In genomic region chr3:156341831-156342416, GRCh38 we compare ENCODE assay signal across 11 cellular contexts.
A peak's percentile ranks its signal among the peaks of the same experiment; 100 is the strongest.
DNase-seq lines count a peak whose midpoint lies in the region; ATAC-seq and TF ChIP-seq lines count a peak whose summit lies in the region.
"Had no signal": no experiment of that assay in that cellular context is flagged by ENCODE, and none has a peak within 500 bp of the region (broad histone marks: within the 10 kb centered on the region; RNA-seq: fewer than 3 reads in every experiment).

No MANE protein-coding gene starts in this region.

- H3F3A ChIP-seq in MM.1S (ENCODE audit: insufficient read depth, low read length): no peaks in the 10 kb centered on the region
- H3F3A ChIP-seq in SK-N-SH (replicated peaks; ENCODE audit: insufficient read depth): peaks cover under 1% of the 10 kb centered on the region

- DNase-seq in MM.1S: peak; percentile 78
- no peak for DNase-seq in activated naive CD4-positive, alpha-beta T cell treated with anti-CD3 and anti-CD28 coated beads for 36 hours
- DNase-seq in right lobe of liver: no peak
- DNase-seq in SK-N-SH: no peak
- DNase-seq in progenitor cell of endocrine pancreas (ENCODE audit: low spot score, unreplicated experiment): no peak
- DNase-seq: Right ventricle myocardium superior, stomach had no signal

- WGBS in right lobe of liver (ENCODE audit: insufficient coverage, low coverage, low lambda C conversion rate, missing lambda C conversion rate): 54% methylated on average over 6 of the region's 6 CpGs
- WGBS in SK-N-SH (ENCODE audit: low lambda C conversion rate): 92% methylated on average over 6 of the region's 6 CpGs

- H4K20me1 ChIP-seq in MM.1S (ENCODE audit: insufficient read depth, low read length) (no peaks in the 10 kb centered on the region), SK-N-SH (ENCODE audit: insufficient read depth) (no peaks in the 10 kb centered on the region)

- no peak overlapping the region for H3K9ac ChIP-seq in MM.1S (ENCODE audit: low read length)
- H3K9ac ChIP-seq in SK-N-SH: no peak overlapping the region

- H3K9me3 ChIP-seq in MM.1S (replicated peaks; ENCODE audit: insufficient read depth, low read length) (no peaks in the 10 kb centered on the region), right lobe of liver (no peaks in the 10 kb centered on the region), SK-N-SH (no peaks in the 10 kb centered on the region)
- H3K9me3 ChIP-seq: gastroesophageal sphincter, stomach had no signal

- H3K27me3 ChIP-seq in MM.1S (replicated peaks; ENCODE audit: insufficient read depth, low read length): no peaks in the 10 kb centered on the region
- no peaks in the 10 kb centered on the region for H3K27me3 ChIP-seq in right lobe of liver
- H3K27me3 ChIP-seq in SK-N-SH (ENCODE audit: insufficient read depth): no peaks in the 10 kb centered on the region
- H3K27me3 ChIP-seq: gastroesophageal sphincter, stomach had no signal

- H3K4me3 ChIP-seq in MM.1S (ENCODE audit: low read length) (no peak overlapping the region), right lobe of liver (no peak overlapping the region), SK-N-SH (ENCODE audit: low read depth in 2 of 2, low read length in 1 of 2) (no peak overlapping the region)
- H3K4me3 ChIP-seq: gastroesophageal sphincter, stomach had no signal

- H3K36me3 Mint-ChIP-seq in activated naive CD4-positive, alpha-beta T cell treated with anti-CD3 and anti-CD28 coated beads for 36 hours (ENCODE audit: low read depth): no peaks in the 10 kb centered on the region
- no peaks in the 10 kb centered on the region for H3K36me3 Mint-ChIP-seq in progenitor cell of endocrine pancreas (ENCODE audit: insufficient read depth)

- intact Hi-C loops in activated naive CD4-positive, alpha-beta T cell treated with anti-CD3 and anti-CD28 coated beads for 36 hours (cut with micrococcal nuclease): no loop called here
- intact Hi-C loops in right lobe of liver (cut with DNase I): no loop called here

- no peaks in the 10 kb centered on the region for H3K36me3 ChIP-seq in MM.1S (replicated peaks; ENCODE audit: insufficient read depth, low read length)
- H3K36me3 ChIP-seq in right lobe of liver: no peaks in the 10 kb centered on the region
- H3K36me3 ChIP-seq in SK-N-SH (replicated peaks in 1 of 2; ENCODE audit: control insufficient read depth in 1 of 2, insufficient read depth in 2 of 2, low read length in 1 of 2): peaks cover 14 to 52% of the 10 kb centered on the region in 2 experiments
- H3K36me3 ChIP-seq: gastroesophageal sphincter, stomach had no signal

- H3K4me2 ChIP-seq in MM.1S (ENCODE audit: low read depth, low read length): peak overlapping the region; percentile 19; the same call in 1 of the 2 replicates
- no peak overlapping the region for H3K4me2 ChIP-seq in SK-N-SH

- H3K9me2 ChIP-seq in MM.1S (replicated peaks; ENCODE audit: insufficient read depth, low read length) (no peaks in the 10 kb centered on the region), SK-N-SH (no peaks in the 10 kb centered on the region)

- H3K27me3 Mint-ChIP-seq in activated naive CD4-positive, alpha-beta T cell treated with anti-CD3 and anti-CD28 coated beads for 36 hours (ENCODE audit: low read depth): peaks cover 9% of the 10 kb centered on the region
- H3K27me3 Mint-ChIP-seq in progenitor cell of endocrine pancreas: no peaks in the 10 kb centered on the region

- no peak overlapping the region for H2AFZ ChIP-seq in MM.1S (ENCODE audit: low read length)
- no peak overlapping the region for H2AFZ ChIP-seq in SK-N-SH (ENCODE audit: low read depth)

- TF ChIP-seq CTCF in GM12873 (IDR thresholded peaks at IDR 0.05; ENCODE audit: insufficient read depth, low read depth, low read length, missing control alignments) (peak; percentile 57), MM.1S (IDR thresholded peaks at IDR 0.05; ENCODE audit: low read length) (peak; percentile 79), right lobe of liver (IDR thresholded peaks at IDR 0.05) (no peak), SK-N-SH (IDR thresholded peaks at IDR 0.05) (no peak), progenitor cell of endocrine pancreas (IDR thresholded peaks at IDR 0.05; ENCODE audit: unreplicated experiment) (no peak)

- H3K4me1 ChIP-seq in MM.1S (ENCODE audit: low read length) (0 out of 2 replicates have a peak, but pooled peaks cover 2% of the 10 kb centered on the region), right lobe of liver (no peaks in the 10 kb centered on the region), SK-N-SH (ENCODE audit: control insufficient read depth in 1 of 2, insufficient read depth in 2 of 2, low read depth in 1 of 2, low read length in 1 of 2) (no peaks in the 10 kb centered on the region; a peak in 1 of 4 replicates)
- H3K4me1 ChIP-seq: gastroesophageal sphincter, stomach had no signal

- no peaks in the 10 kb centered on the region for H3K9me3 Mint-ChIP-seq in activated naive CD4-positive, alpha-beta T cell treated with anti-CD3 and anti-CD28 coated beads for 36 hours
- no peaks in the 10 kb centered on the region for H3K9me3 Mint-ChIP-seq in progenitor cell of endocrine pancreas (ENCODE audit: low read depth)

- no peak for TF ChIP-seq EP300 in SK-N-SH (IDR thresholded peaks at IDR 0.05; ENCODE audit: borderline replicate concordance in 1 of 2, low read depth in 1 of 2, low read length in 1 of 2)

- no peak for TF ChIP-seq POLR2A in right lobe of liver (IDR thresholded peaks at IDR 0.05)

- no peak overlapping the region for H3K4me3 Mint-ChIP-seq in activated naive CD4-positive, alpha-beta T cell treated with anti-CD3 and anti-CD28 coated beads for 36 hours
- no peak overlapping the region for H3K4me3 Mint-ChIP-seq in progenitor cell of endocrine pancreas (ENCODE audit: low read depth)

- no peaks in the 10 kb centered on the region for H3K79me2 ChIP-seq in MM.1S (ENCODE audit: low read length)
- peaks cover 96% of the 10 kb centered on the region for H3K79me2 ChIP-seq in SK-N-SH (ENCODE audit: insufficient read depth)

- H3K27ac Mint-ChIP-seq in activated naive CD4-positive, alpha-beta T cell treated with anti-CD3 and anti-CD28 coated beads for 36 hours: no peak overlapping the region
- H3K27ac Mint-ChIP-seq in progenitor cell of endocrine pancreas: no peak overlapping the region

- H3K27ac ChIP-seq in MM.1S (ENCODE audit: low read length) (no peak overlapping the region), right lobe of liver (no peak overlapping the region), SK-N-SH (ENCODE audit: low read depth in 2 of 2, low read length in 1 of 2) (no peak overlapping the region)
- H3K27ac ChIP-seq: gastroesophageal sphincter, stomach had no signal

- H3K4me1 Mint-ChIP-seq in activated naive CD4-positive, alpha-beta T cell treated with anti-CD3 and anti-CD28 coated beads for 36 hours (ENCODE audit: low read depth): no peaks in the 10 kb centered on the region
- no peaks in the 10 kb centered on the region for H3K4me1 Mint-ChIP-seq in progenitor cell of endocrine pancreas (ENCODE audit: low read depth)

- CTCF ChIA-PET in activated naive CD4-positive, alpha-beta T cell treated with anti-CD3 and anti-CD28 coated beads for 36 hours (lab: Charles Lee): interaction anchor here (0.8 kb wide), 2 partner anchors 10 to 12 kb away, joined by 3 to 4 read pairs; no protein-coding TSS in a partner anchor
- CTCF ChIA-PET in SK-N-SH (lab: Yijun Ruan, JAX): interaction anchor here (1.9 kb wide), 1 partner anchor 108 kb away, joined by 5 read pairs; no protein-coding TSS in a partner anchor

- TF ChIP-seq RAD21 in SK-N-SH (IDR thresholded peaks at IDR 0.05; ENCODE audit: low read length): no peak

- ATAC-seq in GM19395 (IDR thresholded peaks at IDR 0.05; ENCODE audit: unreplicated experiment) (peak; percentile 100), HG02884 (IDR thresholded peaks at IDR 0.05; ENCODE audit: unreplicated experiment) (peak; percentile 96), right lobe of liver (no peak)
- ATAC-seq: gastroesophageal sphincter had no signal

- POLR2A ChIA-PET in SK-N-SH (lab: Yijun Ruan, JAX): no interaction called here

TF ChIP-seq in SK-N-SH, 30 proteins besides CTCF, POLR2A, EP300 and RAD21:
- TF ChIP-seq FOSL2 (IDR thresholded peaks at IDR 0.05; ENCODE audit: borderline replicate concordance, low read depth): no peak
- no peak for TF ChIP-seq TAF1 (IDR thresholded peaks at IDR 0.05; ENCODE audit: borderline replicate concordance, low read depth, low read length)
- no peak for TF ChIP-seq EZH2phosphoT487 (IDR thresholded peaks at IDR 0.05; ENCODE audit: borderline replicate concordance, low read depth)
- no peak for TF ChIP-seq IRF3 (IDR thresholded peaks at IDR 0.05; ENCODE audit: low read depth, low read length)
- no peak for TF ChIP-seq REST (IDR thresholded peaks at IDR 0.05; ENCODE audit: low read depth, low read length)

Comparison
In these comparisons a context has a peak if more than half of its experiments do, and no peak if none do; other contexts are left out.
1. CTCF ChIP-seq: peak in GM12873 (single experiment) and MM.1S (single experiment); none in right lobe of liver (0 of 4), SK-N-SH (single experiment) and progenitor cell of endocrine pancreas (single experiment).
2. ATAC-seq: peak in GM19395 (single experiment) and HG02884 (single experiment); none in right lobe of liver (0 of 4).